In the genomic region with DNA sequence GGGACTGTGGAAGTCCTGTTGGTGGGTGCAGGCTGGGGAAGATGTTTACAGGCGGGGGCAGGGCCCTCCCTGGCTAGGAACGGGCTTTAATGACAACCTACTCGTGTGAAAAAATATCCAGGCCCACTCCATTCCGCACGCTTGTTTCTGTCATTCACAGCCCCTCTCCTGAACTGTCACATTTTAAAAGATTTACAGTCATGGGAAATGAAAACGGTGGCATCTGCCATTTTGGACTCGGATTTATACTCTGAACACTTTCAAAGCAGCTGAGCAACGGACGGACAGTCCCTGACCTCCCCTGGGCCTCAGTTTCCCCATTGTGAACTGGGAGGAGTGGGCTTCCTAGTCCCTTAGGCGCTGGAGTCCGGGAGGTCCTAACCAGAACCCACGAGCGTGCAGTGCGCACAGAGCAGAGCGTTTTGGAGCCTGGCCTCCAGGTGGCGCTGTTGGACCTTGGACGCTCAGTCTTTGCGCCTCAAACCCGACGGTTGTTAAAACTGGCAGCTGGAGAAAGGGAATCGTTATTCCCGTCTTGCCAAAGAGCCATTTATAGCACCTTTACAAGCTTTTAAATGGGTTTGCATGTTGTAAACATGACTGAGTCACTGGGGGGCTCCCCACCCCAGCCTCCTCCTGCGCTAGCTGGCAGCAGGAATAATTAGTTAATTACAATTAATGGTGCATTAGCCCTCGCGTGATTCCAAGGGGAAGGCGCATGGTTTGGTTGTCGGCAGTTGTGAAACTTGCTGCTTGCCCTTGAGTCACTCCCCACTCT, we compare ENCODE assay signal across 8 cellular contexts.
DNase-seq lines count a peak whose midpoint lies in the region; ATAC-seq, FAIRE-seq and TF ChIP-seq lines count a peak whose summit lies in the region.

No MANE protein-coding gene starts in this region.

- no peak overlapping the region for H2AK5ac ChIP-seq in H1 (ENCODE audit: low read depth, low read length)

- peaks cover 78% of the 10 kb centered on the region for H3K36me3 ChIP-seq in BJ (ENCODE audit: control insufficient read depth, insufficient read depth, low read length)
- 0 out of 8 replicates have a peak, but pooled peaks cover 0 to 3% (median 0%) of the 10 kb centered on the region in 4 experiments for H3K36me3 ChIP-seq in H1 (ENCODE audit: control insufficient read depth in 2 of 4, insufficient read depth in 4 of 4, low read length in 3 of 4)

- H2BK5ac ChIP-seq in H1 (ENCODE audit: low read depth, low read length): no peak overlapping the region

- no peak overlapping the region for H4K5ac ChIP-seq in H1 (ENCODE audit: insufficient read length, low read depth, low read length)

- H3K18ac ChIP-seq in H1 (ENCODE audit: extremely low read depth, low read length): no peak overlapping the region

- POLR2A ChIA-PET in BJ (lab: Charles Lee): no interaction called here
- POLR2A ChIA-PET in HEK293T (lab: Yijun Ruan, JAX): no interaction called here
- POLR2A ChIA-PET in activated CD8-positive, alpha-beta T cell treated with anti-CD3 and anti-CD28 coated beads, Interleukin-2, amount 10 ng/mL, durations not matched to agents 7 days and 5 days (lab: Charles Lee): no interaction called here
- POLR2A ChIA-PET in H1 (lab: Charles Lee; ENCODE audit: partially characterized antibody): no interaction called here

- H3K56ac ChIP-seq in H1 (replicated peaks; ENCODE audit: insufficient read length, low read depth, low read length): no peak overlapping the region

- H3K4ac ChIP-seq in H1 (replicated peaks; ENCODE audit: insufficient read length, low read depth, low read length): no peak overlapping the region

- no peak overlapping the region for H2BK20ac ChIP-seq in H1 (ENCODE audit: low read length)

- H2AFZ ChIP-seq in H1 (ENCODE audit: low read length): no peak overlapping the region

- H3K23me2 ChIP-seq in H1 (ENCODE audit: low read depth, low read length): no peaks in the 10 kb centered on the region

- H3K4me3 ChIP-seq in BJ (ENCODE audit: low read depth, low read length) (no peak overlapping the region), H1 (ENCODE audit: extremely low read depth in 1 of 4, insufficient read depth in 2 of 4, low read depth in 3 of 4, low read length in 4 of 4) (no peak overlapping the region)

- H2BK12ac ChIP-seq in H1 (ENCODE audit: low read depth, low read length): no peak overlapping the region

- no peak overlapping the region for H3K4me3 Mint-ChIP-seq in activated CD8-positive, alpha-beta T cell treated with anti-CD3 and anti-CD28 coated beads, Interleukin-2, amount 10 ng/mL, durations not matched to agents 7 days and 5 days

- H3K27me3 ChIP-seq in BJ (ENCODE audit: control insufficient read depth, insufficient read depth, low read length): no peaks in the 10 kb centered on the region
- no peaks in the 10 kb centered on the region for H3K27me3 ChIP-seq in H1 (replicated peaks in 1 of 4; ENCODE audit: control insufficient read depth in 3 of 4, extremely low read depth in 1 of 4, insufficient read depth in 3 of 4, low read length in 3 of 4)

- no peaks in the 10 kb centered on the region for H3K4me1 ChIP-seq in H1 (replicated peaks in 1 of 4; ENCODE audit: control insufficient read depth in 3 of 4, insufficient read depth in 4 of 4, low read length in 3 of 4)

- H3K9ac ChIP-seq in H1 (replicated peaks in 1 of 4; ENCODE audit: extremely low read depth in 1 of 4, low read depth in 3 of 4, low read length in 3 of 4): no peak overlapping the region

- FAIRE-seq in H1 (lab: Jason Lieb, UNC): peak; percentile 90

- H3K4me1 Mint-ChIP-seq in activated CD8-positive, alpha-beta T cell treated with anti-CD3 and anti-CD28 coated beads, Interleukin-2, amount 10 ng/mL, durations not matched to agents 7 days and 5 days (ENCODE audit: low read depth): peaks cover 11% of the 10 kb centered on the region

- H2BK15ac ChIP-seq in H1 (ENCODE audit: low read length): no peak overlapping the region

- H3K14ac ChIP-seq in H1 (ENCODE audit: insufficient read length): no peak overlapping the region

- H3K9me3 Mint-ChIP-seq in activated CD8-positive, alpha-beta T cell treated with anti-CD3 and anti-CD28 coated beads, Interleukin-2, amount 10 ng/mL, durations not matched to agents 7 days and 5 days (ENCODE audit: insufficient read depth): no peaks in the 10 kb centered on the region

- H3K36me3 Mint-ChIP-seq in activated CD8-positive, alpha-beta T cell treated with anti-CD3 and anti-CD28 coated beads, Interleukin-2, amount 10 ng/mL, durations not matched to agents 7 days and 5 days (ENCODE audit: low read depth): no peaks in the 10 kb centered on the region

- H4K8ac ChIP-seq in H1 (ENCODE audit: extremely low read depth, insufficient read depth, low read length): no peak overlapping the region

- H3K23ac ChIP-seq in H1 (ENCODE audit: insufficient read length): no peak overlapping the region

- no peaks in the 10 kb centered on the region for H3K79me1 ChIP-seq in H1 (ENCODE audit: low read depth, low read length)

- H3K79me2 ChIP-seq in H1 (ENCODE audit: control insufficient read depth in 1 of 2, insufficient read depth in 2 of 2, low read length in 2 of 2): no peaks in the 10 kb centered on the region

- WGBS in H1 (ENCODE audit: extremely low coverage in 1 of 2, insufficient coverage in 1 of 2, insufficient read length in 1 of 2, insufficient replicate concordance in 2 of 2, low coverage in 1 of 2, low lambda C conversion rate in 2 of 2, missing lambda C conversion rate in 1 of 2), 2 experiments: 45% methylated on average over 27 of the region's 27 CpGs; no CpG with 5 or more reads in 1 of the 2 experiments

- H3K27me3 Mint-ChIP-seq in activated CD8-positive, alpha-beta T cell treated with anti-CD3 and anti-CD28 coated beads, Interleukin-2, amount 10 ng/mL, durations not matched to agents 7 days and 5 days (ENCODE audit: low read depth): no peaks in the 10 kb centered on the region

- TF ChIP-seq CTCF in BJ (IDR thresholded peaks at IDR 0.05; ENCODE audit: insufficient read depth, low read depth, low read length) (peak; percentile 93), H1 (IDR thresholded peaks at IDR 0.05; ENCODE audit: control extremely low read depth in 1 of 3, insufficient read depth in 1 of 3, low read depth in 1 of 3, low read length in 3 of 3) (peak; percentile 90 to 95 (median 94))

- H3K4me2 ChIP-seq in H1 (ENCODE audit: insufficient read depth in 1 of 2, low read depth in 2 of 2, low read length in 2 of 2): no peak overlapping the region

- H4K91ac ChIP-seq in H1 (replicated peaks; ENCODE audit: insufficient read length, low read length): no peak overlapping the region

- TF ChIP-seq POLR2A in H1 (IDR thresholded peaks at IDR 0.05; ENCODE audit: control extremely low read depth in 1 of 2, low read depth in 2 of 2, low read length in 2 of 2): no peak

- TF ChIP-seq RAD21 in H1 (IDR thresholded peaks at IDR 0.05 in 1 of 2, conservative IDR thresholded peaks at IDR 0.05 in 1 of 2; ENCODE audit: low read depth in 2 of 2, low read length in 2 of 2): peak; percentile 98 to 99

- no peak for DNase-seq in BJ (ENCODE audit: low read depth)
- peak; percentile 87 for DNase-seq in HEK293T (ENCODE audit: extremely low spot score)
- peak; percentile 32 for DNase-seq in NCI-H774 (lab: John Stamatoyannopoulos, UW)
- DNase-seq in activated CD8-positive, alpha-beta T cell treated with anti-CD3 and anti-CD28 coated beads, Interleukin-2, amount 10 ng/mL, durations not matched to agents 7 days and 5 days: peak; percentile 84
- DNase-seq in H1 (ENCODE audit: low read depth in 1 of 2, low spot score in 2 of 2): peak; percentile 59 to 97
- peak; percentile 95 for DNase-seq in mesenteric fat pad (ENCODE audit: low spot score)
- DNase-seq in stimulated activated CD8-positive, alpha-beta memory T cell treated with anti-CD3 and anti-CD28 coated beads, Interleukin-2, amount 100 ng/mL, for 1 hour (ENCODE audit: low read depth in 2 of 2): peak; percentile 52 to 53

- no peak overlapping the region for H3K27ac Mint-ChIP-seq in activated CD8-positive, alpha-beta T cell treated with anti-CD3 and anti-CD28 coated beads, Interleukin-2, amount 10 ng/mL, durations not matched to agents 7 days and 5 days

- H2BK120ac ChIP-seq in H1 (replicated peaks; ENCODE audit: low read depth, low read length): no peak overlapping the region

- H3K9me3 ChIP-seq in H1 (ENCODE audit: insufficient read depth in 2 of 2, low read depth in 1 of 2, low read length in 1 of 2): no peaks in the 10 kb centered on the region

- H3K27ac ChIP-seq in H1 (ENCODE audit: low read depth, low read length): no peak overlapping the region

- CTCF ChIA-PET in BJ (lab: Yijun Ruan, JAX) (interaction anchor here (0.6 to 2.3 kb wide), 25 partner anchors 8 to 477 kb away, joined by 3 to 25 read pairs (median 3); no protein-coding TSS in a partner anchor), HEK293T (lab: Yijun Ruan, JAX) (interaction anchor here (0.6 to 1.5 kb wide), 7 partner anchors 13 to 397 kb away, joined by 3 to 5 read pairs (median 3); no protein-coding TSS in a partner anchor), H1 (lab: Charles Lee; ENCODE audit: partially characterized antibody) (interaction anchor here (0.6 to 2.8 kb wide), 42 partner anchors 8 to 678 kb away, joined by 3 to 15 read pairs (median 4); no protein-coding TSS in a partner anchor)
- CTCF ChIA-PET in activated CD8-positive, alpha-beta T cell treated with anti-CD3 and anti-CD28 coated beads, Interleukin-2, amount 10 ng/mL, durations not matched to agents 7 days and 5 days (lab: Charles Lee): interaction anchor here (0.7 to 2.0 kb wide), 5 partner anchors 31 to 285 kb away, joined by 3 to 9 read pairs (median 6); no protein-coding TSS in a partner anchor

- TF ChIP-seq EP300 in H1 (IDR thresholded peaks at IDR 0.05; ENCODE audit: borderline replicate concordance in 1 of 2, low read depth in 2 of 2, low read length in 2 of 2): no peak

- peak; percentile 86 for ATAC-seq in activated CD8-positive, alpha-beta T cell treated with anti-CD3 and anti-CD28 coated beads, Interleukin-2, amount 10 ng/mL, durations not matched to agents 7 days and 5 days
- no peak for ATAC-seq in HG03095 (IDR thresholded peaks at IDR 0.05; ENCODE audit: unreplicated experiment)

- peaks cover 0 to 1% of the 10 kb centered on the region in 2 experiments for H4K20me1 ChIP-seq in H1 (replicated peaks in 1 of 2; ENCODE audit: control insufficient read depth in 1 of 2, insufficient read depth in 2 of 2, low read length in 2 of 2)

TF ChIP-seq in HEK293T, 16 proteins besides CTCF, POLR2A, EP300 and RAD21 (continues in another document):
- TF ChIP-seq NFRKB (IDR thresholded peaks at IDR 0.05): no peak

TF ChIP-seq in H1, 55 proteins besides CTCF, POLR2A, EP300 and RAD21 (continues in another document):
- TF ChIP-seq EGR1 (IDR thresholded peaks at IDR 0.05; ENCODE audit: borderline replicate concordance, low read depth, low read length) (no peak), FOSL1 (IDR thresholded peaks at IDR 0.05; ENCODE audit: insufficient read depth, low read depth, low read length) (no peak), EZH2 (IDR thresholded peaks at IDR 0.05; ENCODE audit: low read depth, low read length, severe bottlenecking) (no peak), KDM4A (IDR thresholded peaks at IDR 0.05; ENCODE audit: low read depth, low read length, severe bottlenecking) (no peak), BACH1 (IDR thresholded peaks at IDR 0.05; ENCODE audit: low read length) (no peak), SRF (IDR thresholded peaks at IDR 0.05; ENCODE audit: low read depth, low read length) (no peak), GABPA (IDR thresholded peaks at IDR 0.05; ENCODE audit: borderline replicate concordance, insufficient read depth, low read length) (peak; percentile 59; the same call in 1 of the 2 replicates)
